ENCODE assay signal across 2 cellular contexts in the genomic region with DNA sequence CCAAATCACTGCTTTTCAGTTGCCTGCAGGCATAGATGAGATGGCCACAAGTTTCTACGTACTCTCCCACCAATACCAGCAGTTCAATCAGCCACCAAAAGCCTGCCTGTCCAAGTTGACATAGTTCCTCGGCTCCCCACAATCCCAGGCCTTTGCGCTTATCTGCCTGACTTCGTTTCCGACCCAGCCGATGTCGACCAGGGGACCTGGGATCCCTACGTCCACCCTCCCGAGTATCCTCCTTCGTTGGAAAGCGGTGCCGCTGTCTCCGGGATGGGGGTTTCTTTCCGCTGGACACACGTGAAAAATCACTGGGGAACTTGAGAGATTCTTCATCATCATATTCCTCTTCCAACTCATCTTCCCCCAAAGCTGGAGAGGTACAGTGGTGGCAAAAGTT.
TF ChIP-seq lines count a peak whose summit lies in the region.

No MANE protein-coding gene starts in this region.

TF ChIP-seq in IMR-90, 13 proteins besides CTCF, POLR2A, EP300 and RAD21:
- TF ChIP-seq NFE2L2 (IDR thresholded peaks at IDR 0.05; ENCODE audit: low read depth, low read length) (no peak), RCOR1 (IDR thresholded peaks at IDR 0.05; ENCODE audit: insufficient replicate concordance, low read length) (no peak), MAZ (IDR thresholded peaks at IDR 0.05; ENCODE audit: borderline replicate concordance, low read depth, low read length) (no peak), MAFK (IDR thresholded peaks at IDR 0.05; ENCODE audit: low read depth, low read length) (no peak), MXI1 (IDR thresholded peaks at IDR 0.05; ENCODE audit: borderline replicate concordance, low read depth, low read length) (no peak), SMC3 (IDR thresholded peaks at IDR 0.05; ENCODE audit: low read depth, low read length) (no peak), USF2 (IDR thresholded peaks at IDR 0.05; ENCODE audit: low read depth, low read length) (no peak), CEBPB (IDR thresholded peaks at IDR 0.05; ENCODE audit: low read depth, low read length) (no peak), CHD1 (IDR thresholded peaks at IDR 0.05; ENCODE audit: low read depth, low read length) (no peak), ELK1 (IDR thresholded peaks at IDR 0.05; ENCODE audit: borderline replicate concordance, low read depth, low read length) (no peak), RFX5 (IDR thresholded peaks at IDR 0.05; ENCODE audit: low read depth, low read length) (no peak), FOS (IDR thresholded peaks at IDR 0.05; ENCODE audit: low read depth, low read length) (no peak), BHLHE40 (IDR thresholded peaks at IDR 0.05; ENCODE audit: low read depth, low read length) (no peak)

TF ChIP-seq in GM12878, 131 proteins besides CTCF, POLR2A, EP300 and RAD21:
- TF ChIP-seq LARP7 (IDR thresholded peaks at IDR 0.05) (no peak), RELB (IDR thresholded peaks at IDR 0.05; ENCODE audit: low read depth) (no peak), NRF1 (conservative IDR thresholded peaks at IDR 0.05; ENCODE audit: low read depth, low read length) (no peak), SIN3A (IDR thresholded peaks at IDR 0.05; ENCODE audit: low read depth, low read length) (no peak), IRF4 (IDR thresholded peaks at IDR 0.05; ENCODE audit: low read depth, low read length) (no peak), TCF12 (IDR thresholded peaks at IDR 0.05; ENCODE audit: low read depth, low read length) (no peak), MEF2A (IDR thresholded peaks at IDR 0.05; ENCODE audit: insufficient read depth, low read depth, low read length) (no peak), RB1 (IDR thresholded peaks at IDR 0.05; ENCODE audit: borderline replicate concordance) (no peak), GATAD2B (conservative IDR thresholded peaks at IDR 0.05; ENCODE audit: low read depth) (no peak), ZNF384 (IDR thresholded peaks at IDR 0.05; ENCODE audit: borderline replicate concordance, low read depth, low read length) (no peak), ZBTB40 (IDR thresholded peaks at IDR 0.05; ENCODE audit: borderline replicate concordance) (no peak), POU2F2 (IDR thresholded peaks at IDR 0.05; ENCODE audit: borderline replicate concordance, low read depth, low read length) (no peak), SMC3 (IDR thresholded peaks at IDR 0.05; ENCODE audit: borderline replicate concordance, low read length) (no peak), ASH2L (IDR thresholded peaks at IDR 0.05; ENCODE audit: borderline replicate concordance, low read depth) (no peak)
- TF ChIP-seq, protein P1, sequence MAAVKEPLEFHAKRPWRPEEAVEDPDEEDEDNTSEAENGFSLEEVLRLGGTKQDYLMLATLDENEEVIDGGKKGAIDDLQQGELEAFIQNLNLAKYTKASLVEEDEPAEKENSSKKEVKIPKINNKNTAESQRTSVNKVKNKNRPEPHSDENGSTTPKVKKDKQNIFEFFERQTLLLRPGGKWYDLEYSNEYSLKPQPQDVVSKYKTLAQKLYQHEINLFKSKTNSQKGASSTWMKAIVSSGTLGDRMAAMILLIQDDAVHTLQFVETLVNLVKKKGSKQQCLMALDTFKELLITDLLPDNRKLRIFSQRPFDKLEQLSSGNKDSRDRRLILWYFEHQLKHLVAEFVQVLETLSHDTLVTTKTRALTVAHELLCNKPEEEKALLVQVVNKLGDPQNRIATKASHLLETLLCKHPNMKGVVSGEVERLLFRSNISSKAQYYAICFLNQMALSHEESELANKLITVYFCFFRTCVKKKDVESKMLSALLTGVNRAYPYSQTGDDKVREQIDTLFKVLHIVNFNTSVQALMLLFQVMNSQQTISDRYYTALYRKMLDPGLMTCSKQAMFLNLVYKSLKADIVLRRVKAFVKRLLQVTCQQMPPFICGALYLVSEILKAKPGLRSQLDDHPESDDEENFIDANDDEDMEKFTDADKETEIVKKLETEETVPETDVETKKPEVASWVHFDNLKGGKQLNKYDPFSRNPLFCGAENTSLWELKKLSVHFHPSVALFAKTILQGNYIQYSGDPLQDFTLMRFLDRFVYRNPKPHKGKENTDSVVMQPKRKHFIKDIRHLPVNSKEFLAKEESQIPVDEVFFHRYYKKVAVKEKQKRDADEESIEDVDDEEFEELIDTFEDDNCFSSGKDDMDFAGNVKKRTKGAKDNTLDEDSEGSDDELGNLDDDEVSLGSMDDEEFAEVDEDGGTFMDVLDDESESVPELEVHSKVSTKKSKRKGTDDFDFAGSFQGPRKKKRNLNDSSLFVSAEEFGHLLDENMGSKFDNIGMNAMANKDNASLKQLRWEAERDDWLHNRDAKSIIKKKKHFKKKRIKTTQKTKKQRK (IDR thresholded peaks at IDR 0.05; ENCODE audit: low read depth, low read length), result no peak
- TF ChIP-seq, protein P2, sequence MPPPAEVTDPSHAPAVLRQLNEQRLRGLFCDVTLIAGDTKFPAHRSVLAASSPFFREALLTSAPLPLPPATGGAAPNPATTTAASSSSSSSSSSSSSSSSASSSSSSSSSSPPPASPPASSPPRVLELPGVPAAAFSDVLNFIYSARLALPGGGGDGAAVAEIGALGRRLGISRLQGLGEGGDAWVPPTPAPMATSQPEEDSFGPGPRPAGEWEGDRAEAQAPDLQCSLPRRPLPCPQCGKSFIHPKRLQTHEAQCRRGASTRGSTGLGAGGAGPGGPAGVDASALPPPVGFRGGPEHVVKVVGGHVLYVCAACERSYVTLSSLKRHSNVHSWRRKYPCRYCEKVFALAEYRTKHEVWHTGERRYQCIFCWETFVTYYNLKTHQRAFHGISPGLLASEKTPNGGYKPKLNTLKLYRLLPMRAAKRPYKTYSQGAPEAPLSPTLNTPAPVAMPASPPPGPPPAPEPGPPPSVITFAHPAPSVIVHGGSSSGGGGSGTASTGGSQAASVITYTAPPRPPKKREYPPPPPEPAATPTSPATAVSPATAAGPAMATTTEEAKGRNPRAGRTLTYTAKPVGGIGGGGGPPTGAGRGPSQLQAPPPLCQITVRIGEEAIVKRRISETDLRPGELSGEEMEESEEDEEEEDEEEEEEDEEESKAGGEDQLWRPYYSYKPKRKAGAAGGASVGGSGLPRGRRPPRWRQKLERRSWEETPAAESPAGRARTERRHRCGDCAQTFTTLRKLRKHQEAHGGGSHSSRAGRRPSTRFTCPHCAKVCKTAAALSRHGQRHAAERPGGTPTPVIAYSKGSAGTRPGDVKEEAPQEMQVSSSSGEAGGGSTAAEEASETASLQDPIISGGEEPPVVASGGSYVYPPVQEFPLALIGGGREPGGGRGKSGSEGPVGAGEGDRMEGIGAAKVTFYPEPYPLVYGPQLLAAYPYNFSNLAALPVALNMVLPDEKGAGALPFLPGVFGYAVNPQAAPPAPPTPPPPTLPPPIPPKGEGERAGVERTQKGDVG (CRISPR knock-in tag; IDR thresholded peaks at IDR 0.05), result no peak
